Comparison of ENCODE assay signal across 8 cellular contexts in genomic region chr10:27240212-27240890, GRCh38. TPM values are rescaled to one million over a fixed set of nuclear protein-coding genes. Genes with fewer than 3 reads are reported as not detected.
DNase-seq lines count a peak whose midpoint lies in the region; ATAC-seq and TF ChIP-seq lines count a peak whose summit lies in the region.

Gene ACBD5 (minus strand): TSS chr10:27240797. CDS start chr10:27240688, 109 bp downstream.

- intact Hi-C loops in activated CD4-positive, alpha-beta T cell treated with anti-CD3 and anti-CD28 coated beads for 36 hours (cut with DNase I, micrococcal nuclease), result loop anchor here (5.0 kb wide), 6 partner anchors 262 to 1437 kb away; partner anchors contain the start of genes BAMBI (in 1 of the 2), PDSS1 (in 1 of the 2), RAB18 (in 1 of the 2) and WAC (in 1 of the 2)

- H3K36me3 Mint-ChIP-seq in activated CD4-positive, alpha-beta T cell treated with anti-CD3 and anti-CD28 coated beads for 36 hours (ENCODE audit: low read depth), result peaks cover 23% of the 10 kb centered on the region

- no peak for TF ChIP-seq CTCF in AG09309 (IDR thresholded peaks at IDR 0.05; ENCODE audit: control insufficient read depth, insufficient read depth, low read depth, low read length, missing control alignments)
- no peak for TF ChIP-seq CTCF in choroid plexus epithelial cell (conservative IDR thresholded peaks at IDR 0.05; ENCODE audit: low read depth, low read length)
- TF ChIP-seq CTCF in kidney epithelial cell (IDR thresholded peaks at IDR 0.05; ENCODE audit: insufficient read depth, low read length, poor library complexity, severe bottlenecking), result no peak

- H3K4me3 Mint-ChIP-seq in activated CD4-positive, alpha-beta T cell treated with anti-CD3 and anti-CD28 coated beads for 36 hours, result peak within 1 kb of the TSS; percentile 98

- H3K4me3 ChIP-seq in AG09309 (ENCODE audit: control insufficient read depth, low read depth, low read length) (peak within 1 kb of the TSS; percentile 86), choroid plexus epithelial cell (ENCODE audit: low read depth, low read length) (peak within 1 kb of the TSS; percentile 87), kidney epithelial cell (ENCODE audit: low read depth, low read length) (peak within 1 kb of the TSS; percentile 73)

- no peaks in the 10 kb centered on the region for H3K27me3 Mint-ChIP-seq in activated CD4-positive, alpha-beta T cell treated with anti-CD3 and anti-CD28 coated beads for 36 hours

- peak within 1 kb of the TSS; percentile 100 for H3K27ac Mint-ChIP-seq in activated CD4-positive, alpha-beta T cell treated with anti-CD3 and anti-CD28 coated beads for 36 hours

- DNase-seq in AG09309 (ENCODE audit: low read depth) (peak; percentile 17), NCI-H446 treated with DMSO at 0.1 percent for 48 hours (lab: John Stamatoyannopoulos, UW) (peak; percentile 71), choroid plexus epithelial cell (ENCODE audit: low read depth) (peak; percentile 79), kidney epithelial cell (ENCODE audit: low read depth) (no peak)
- peak; percentile 84 for DNase-seq in activated CD4-positive, alpha-beta T cell treated with anti-CD3 and anti-CD28 coated beads for 36 hours
- DNase-seq in stimulated activated CD4-positive, alpha-beta T cell treated with anti-CD3 and anti-CD28 coated beads, Interleukin-15, amount 100 ng/mL, for 24 hours, result peak; percentile 88

- CTCF ChIA-PET in activated CD4-positive, alpha-beta T cell treated with anti-CD3 and anti-CD28 coated beads for 36 hours (lab: Charles Lee), result interaction anchor here (0.7 to 2.8 kb wide), 4 partner anchors 11 to 119 kb away, joined by 3 to 16 read pairs (median 3); no protein-coding TSS in a partner anchor

- no peaks in the 10 kb centered on the region for H3K36me3 ChIP-seq in kidney epithelial cell (ENCODE audit: control insufficient read depth, insufficient read depth, low read length)

- POLR2A ChIA-PET in activated CD4-positive, alpha-beta T cell treated with anti-CD3 and anti-CD28 coated beads for 36 hours (lab: Charles Lee), result interaction anchor here (1.6 kb wide), 1 partner anchor 86 kb away, joined by 6 read pairs; the partner anchor contains the start of gene YME1L1

- peaks cover 28% of the 10 kb centered on the region for H3K4me1 Mint-ChIP-seq in activated CD4-positive, alpha-beta T cell treated with anti-CD3 and anti-CD28 coated beads for 36 hours

- H3K27me3 ChIP-seq in kidney epithelial cell (ENCODE audit: control insufficient read depth, insufficient read depth, low read length), result no peaks in the 10 kb centered on the region

- ATAC-seq in GM18873 (IDR thresholded peaks at IDR 0.05; ENCODE audit: low FRiP score, unreplicated experiment), result peak; percentile 39
- ATAC-seq in HG03135 (IDR thresholded peaks at IDR 0.05; ENCODE audit: unreplicated experiment), result peak; percentile 50
- peak; percentile 36 for ATAC-seq in activated CD4-positive, alpha-beta T cell treated with anti-CD3 and anti-CD28 coated beads for 36 hours

- no peaks in the 10 kb centered on the region for H3K9me3 Mint-ChIP-seq in activated CD4-positive, alpha-beta T cell treated with anti-CD3 and anti-CD28 coated beads for 36 hours (ENCODE audit: low read depth)

RNA-seq across cellular contexts. Expression of gene ACBD5, which starts in this region (rescaled TPM):
- 10 to 100 TPM; 10.6 to 14.8 TPM for total RNA-seq in activated CD4-positive, alpha-beta T cell treated with anti-CD3 and anti-CD28 coated beads for 36 hours
- total RNA-seq in kidney epithelial cell, result 24.6 and 27.9 TPM in 2 replicates
